Comparison of ENCODE assay signal across 34 cellular contexts in the genomic region with DNA sequence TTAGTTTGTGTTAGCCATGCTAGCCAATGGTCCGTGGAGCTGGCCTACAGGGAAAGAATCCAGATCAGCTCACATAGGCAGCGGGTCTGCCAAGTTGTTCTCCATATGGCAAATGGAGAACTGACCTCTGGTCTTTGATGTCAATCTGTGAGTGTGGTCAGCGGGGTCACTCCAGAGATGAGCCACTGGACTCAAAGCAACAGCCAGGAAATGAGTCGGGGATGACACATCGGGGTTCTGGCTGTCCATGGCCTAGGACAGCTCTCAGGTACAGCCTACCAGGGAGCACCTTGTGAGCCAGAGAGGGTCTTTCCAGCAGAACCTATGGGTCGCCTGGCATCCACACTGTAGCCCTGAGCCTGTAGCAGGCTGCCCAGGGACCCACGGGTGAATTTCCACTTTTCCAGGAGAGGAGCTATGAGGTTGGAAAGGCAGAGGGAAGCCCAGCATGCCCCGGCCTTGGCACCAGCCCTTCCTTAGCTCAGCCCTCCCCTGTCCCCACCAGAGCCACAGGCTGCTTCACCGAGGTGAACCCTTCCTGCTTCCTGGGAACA.
"Had no signal": no experiment of that assay in that cellular context is flagged by ENCODE, and none has a peak within 500 bp of the region (broad histone marks: within the 10 kb centered on the region; RNA-seq: fewer than 3 reads in every experiment).

No MANE protein-coding gene starts in this region.

- FAIRE-seq: endothelial cell of umbilical vein, islet of Langerhans, pancreas had no signal

- H3K4me3 Mint-ChIP-seq: activated naive CD4-positive, alpha-beta T cell treated with anti-CD3 and anti-CD28 coated beads, Interleukin-2, amount 10 ng/mL, durations not matched to agents 7 days and 5 days; activated naive CD8-positive, alpha-beta T cell treated with anti-CD3 and anti-CD28 coated beads, Interleukin-2, amount 10 ng/mL, durations not matched to agents 7 days and 5 days; activated T-cell treated with anti-CD3 and anti-CD28 coated beads, Interleukin-2, amount 50 U/mL, for 72 hours; brain; effector memory CD8-positive, alpha-beta T cell; natural killer cell treated with Interleukin-12 subunit alpha and Interleukin-12 subunit beta and Interleukin-15 and Interleukin-18, amount 100 ng/mL, for 72 hours; stimulated activated memory B cell treated with anti-CD40 and anti-IgM and Interleukin-4, amounts not matched to agents 10 μg/mL and 1 μg/mL and 100 μg/mL, for 72 hours; stimulated activated naive CD8-positive, alpha-beta T cell treated with anti-CD3 and anti-CD28 coated beads, Interleukin-15, amount 100 ng/mL, for 72 hours had no signal

- H3K36me3 Mint-ChIP-seq: activated naive CD4-positive, alpha-beta T cell treated with anti-CD3 and anti-CD28 coated beads, Interleukin-2, amount 10 ng/mL, durations not matched to agents 7 days and 5 days; activated naive CD8-positive, alpha-beta T cell treated with anti-CD3 and anti-CD28 coated beads, Interleukin-2, amount 10 ng/mL, durations not matched to agents 7 days and 5 days; brain; natural killer cell treated with Interleukin-12 subunit alpha and Interleukin-12 subunit beta and Interleukin-15 and Interleukin-18, amount 100 ng/mL, for 72 hours; stimulated activated memory B cell treated with anti-CD40 and anti-IgM and Interleukin-4, amounts not matched to agents 10 μg/mL and 1 μg/mL and 100 μg/mL, for 72 hours had no signal

- H3K9me3 Mint-ChIP-seq: activated naive CD8-positive, alpha-beta T cell treated with anti-CD3 and anti-CD28 coated beads, Interleukin-2, amount 10 ng/mL, durations not matched to agents 7 days and 5 days; activated T-cell treated with anti-CD3 and anti-CD28 coated beads, Interleukin-2, amount 50 U/mL, for 72 hours; effector memory CD8-positive, alpha-beta T cell; natural killer cell treated with Interleukin-12 subunit alpha and Interleukin-12 subunit beta and Interleukin-15 and Interleukin-18, amount 100 ng/mL, for 72 hours; stimulated activated memory B cell treated with anti-CD40 and anti-IgM and Interleukin-4, amounts not matched to agents 10 μg/mL and 1 μg/mL and 100 μg/mL, for 72 hours had no signal

- H3K36me3 ChIP-seq: ascending aorta, cardiac muscle cell, esophagus muscularis mucosa, left lung, neutrophil, pancreas, prostate gland, thyroid gland, upper lobe of left lung had no signal

- H3K27ac ChIP-seq: ascending aorta, cardiac muscle cell, esophagus muscularis mucosa, left lung, neutrophil, pancreas, prostate gland, thyroid gland, upper lobe of left lung had no signal

- ATAC-seq: activated T-cell treated with anti-CD3 and anti-CD28 coated beads, Interleukin-2, amount 50 U/mL, for 72 hours; effector memory CD8-positive, alpha-beta T cell; left lung; mucosa of descending colon; natural killer cell treated with Interleukin-12 subunit alpha and Interleukin-12 subunit beta and Interleukin-15 and Interleukin-18, amount 100 ng/mL, for 72 hours; pancreas; stimulated activated memory B cell treated with anti-CD40 and anti-IgM and Interleukin-4, amounts not matched to agents 10 μg/mL and 1 μg/mL and 100 μg/mL, for 72 hours; stimulated activated naive CD8-positive, alpha-beta T cell treated with anti-CD3 and anti-CD28 coated beads, Interleukin-15, amount 100 ng/mL, for 72 hours had no signal

- H3K4me2 ChIP-seq: smooth muscle cell had no signal

- H3K27me3 Mint-ChIP-seq: activated naive CD8-positive, alpha-beta T cell treated with anti-CD3 and anti-CD28 coated beads, Interleukin-2, amount 10 ng/mL, durations not matched to agents 7 days and 5 days; natural killer cell treated with Interleukin-12 subunit alpha and Interleukin-12 subunit beta and Interleukin-15 and Interleukin-18, amount 100 ng/mL, for 72 hours; stimulated activated naive CD8-positive, alpha-beta T cell treated with anti-CD3 and anti-CD28 coated beads, Interleukin-15, amount 100 ng/mL, for 72 hours had no signal

- H3K4me1 ChIP-seq: ascending aorta, esophagus muscularis mucosa, left lung, pancreas, prostate gland, thyroid gland, upper lobe of left lung had no signal

- H3K27me3 ChIP-seq: ascending aorta, cardiac muscle cell, esophagus muscularis mucosa, left lung, neutrophil, pancreas, thyroid gland, upper lobe of left lung had no signal

- H3K4me3 ChIP-seq: ascending aorta, cardiac muscle cell, esophagus muscularis mucosa, left lung, lung, mucosa of descending colon, pancreas, prostate gland, smooth muscle cell, thyroid gland, upper lobe of left lung had no signal

- H3K27ac Mint-ChIP-seq: activated naive CD4-positive, alpha-beta T cell treated with anti-CD3 and anti-CD28 coated beads, Interleukin-2, amount 10 ng/mL, durations not matched to agents 7 days and 5 days; activated naive CD8-positive, alpha-beta T cell treated with anti-CD3 and anti-CD28 coated beads, Interleukin-2, amount 10 ng/mL, durations not matched to agents 7 days and 5 days; activated T-cell treated with anti-CD3 and anti-CD28 coated beads, Interleukin-2, amount 50 U/mL, for 72 hours; brain; effector memory CD8-positive, alpha-beta T cell; natural killer cell treated with Interleukin-12 subunit alpha and Interleukin-12 subunit beta and Interleukin-15 and Interleukin-18, amount 100 ng/mL, for 72 hours; stimulated activated memory B cell treated with anti-CD40 and anti-IgM and Interleukin-4, amounts not matched to agents 10 μg/mL and 1 μg/mL and 100 μg/mL, for 72 hours; stimulated activated naive CD8-positive, alpha-beta T cell treated with anti-CD3 and anti-CD28 coated beads, Interleukin-15, amount 100 ng/mL, for 72 hours had no signal

- DNase-seq: activated CD4-positive, alpha-beta T cell treated with anti-CD3 and anti-CD28 coated beads for 4 hours; activated CD4-positive, alpha-beta T cell treated with anti-CD3 and anti-CD28 coated beads, Interleukin-2, amount 50 U/mL, for 4 hours; activated gamma-delta T cell; activated naive CD4-positive, alpha-beta T cell treated with anti-CD3 and anti-CD28 coated beads, Interleukin-2, amount 10 ng/mL, durations not matched to agents 7 days and 5 days; activated naive CD8-positive, alpha-beta T cell treated with anti-CD3 and anti-CD28 coated beads, Interleukin-2, amount 10 ng/mL, durations not matched to agents 7 days and 5 days; activated T-cell treated with anti-CD3 and anti-CD28 coated beads for 4 hours; activated T-cell treated with anti-CD3 and anti-CD28 coated beads, Interleukin-2, amount 50 U/mL, for 72 hours; cortex of kidney; effector memory CD8-positive, alpha-beta T cell; foreskin melanocyte; mesendoderm; mucosa of descending colon; retina; stimulated activated CD4-positive, alpha-beta T cell treated with anti-CD3 and anti-CD28 coated beads, Interleukin-1b, Interleukin-23, amount 100 ng/mL, for 48 hours; stimulated activated CD4-positive, alpha-beta T cell treated with anti-CD3 and anti-CD28 coated beads, Interleukin-4, amount 100 ng/mL, for 4 hours; stimulated activated CD8-positive, alpha-beta memory T cell treated with anti-CD3 and anti-CD28 coated beads, Interleukin-4, amount 100 ng/mL, for 48 hours; stimulated activated naive CD8-positive, alpha-beta T cell treated with anti-CD3 and anti-CD28 coated beads, Interleukin-15, amount 100 ng/mL, for 72 hours; substantia nigra; thyroid gland had no signal

- H3K4me1 Mint-ChIP-seq: activated naive CD4-positive, alpha-beta T cell treated with anti-CD3 and anti-CD28 coated beads, Interleukin-2, amount 10 ng/mL, durations not matched to agents 7 days and 5 days; activated naive CD8-positive, alpha-beta T cell treated with anti-CD3 and anti-CD28 coated beads, Interleukin-2, amount 10 ng/mL, durations not matched to agents 7 days and 5 days; stimulated activated memory B cell treated with anti-CD40 and anti-IgM and Interleukin-4, amounts not matched to agents 10 μg/mL and 1 μg/mL and 100 μg/mL, for 72 hours; stimulated activated naive CD8-positive, alpha-beta T cell treated with anti-CD3 and anti-CD28 coated beads, Interleukin-15, amount 100 ng/mL, for 72 hours had no signal

- H3K9me3 ChIP-seq: ascending aorta, mucosa of descending colon, neutrophil, pancreas, prostate gland, thyroid gland had no signal
